1 cellular context compared by ENCODE assay signal in genomic region chr13:67137044-67137735, GRCh38.
TF ChIP-seq lines count a peak whose summit lies in the region.

No MANE protein-coding gene starts in this region.

TF ChIP-seq in SK-N-SH treated with all-trans-retinoic acid at 6 μM for 48 hours, 23 proteins besides CTCF, POLR2A, EP300 and RAD21 (continued from another document):
- no peak for TF ChIP-seq TOX (CRISPR knock-in tag; IDR thresholded peaks at IDR 0.05; ENCODE audit: borderline replicate concordance)
- no peak for TF ChIP-seq ZNF565 (CRISPR knock-in tag; conservative IDR thresholded peaks at IDR 0.05; ENCODE audit: low read depth)
